In the genomic region with DNA sequence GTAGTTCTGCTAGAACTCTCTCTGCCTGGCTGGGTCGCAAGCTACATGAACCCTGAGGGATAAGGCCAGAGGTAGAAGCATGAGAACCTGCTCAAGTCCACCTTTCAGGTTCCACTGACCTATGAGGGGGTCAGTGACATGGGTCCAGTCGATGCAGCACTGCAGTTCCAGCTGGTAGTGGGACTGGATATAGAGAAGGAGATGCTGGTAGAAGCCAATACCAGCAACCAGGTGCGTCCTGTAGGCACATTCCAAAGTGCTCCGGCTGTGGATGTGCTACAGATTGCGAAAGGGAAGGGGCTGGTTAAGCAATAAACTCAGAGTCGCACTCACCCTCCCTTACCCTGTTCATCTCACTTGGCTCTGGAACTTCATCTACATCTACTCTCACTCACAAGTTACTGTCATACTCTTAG, we compare ENCODE assay signal across 18 cellular contexts. TPM values are rescaled to one million over a fixed set of nuclear protein-coding genes. Genes with fewer than 3 reads are reported as not detected.
DNase-seq lines count a peak whose midpoint lies in the region; ATAC-seq and TF ChIP-seq lines count a peak whose summit lies in the region.
"Had no signal": no experiment of that assay in that cellular context is flagged by ENCODE, and none has a peak within 500 bp of the region (broad histone marks: within the 10 kb centered on the region; RNA-seq: fewer than 3 reads in every experiment).

No MANE protein-coding gene starts in this region.

- no peak overlapping the region for H2BK12ac ChIP-seq in mesenchymal stem cell (ENCODE audit: low read length in 2 of 2)

- no peak overlapping the region for H3K27ac ChIP-seq in mesenchymal stem cell (ENCODE audit: low read length, poor library complexity, severe bottlenecking)
- H3K27ac ChIP-seq: dorsolateral prefrontal cortex had no signal

- H4K91ac ChIP-seq in mesenchymal stem cell (ENCODE audit: low read length): no peak overlapping the region

- H2BK120ac ChIP-seq in mesenchymal stem cell (ENCODE audit: low read depth, low read length): no peak overlapping the region

- H3K36me3 Mint-ChIP-seq in central memory CD8-positive, alpha-beta T cell (ENCODE audit: insufficient read depth): peaks cover 61% of the 10 kb centered on the region
- H3K36me3 Mint-ChIP-seq in activated T-cell treated with anti-CD3 and anti-CD28 coated beads, Interleukin-2, amount 50 U/mL, for 72 hours (ENCODE audit: insufficient read depth in 2 of 2): peaks cover 12 to 46% of the 10 kb centered on the region in 2 donors

- no peak overlapping the region for H2AK5ac ChIP-seq in mesenchymal stem cell (ENCODE audit: low read length, severe bottlenecking)

- no peak for TF ChIP-seq CTCF in BE2C (IDR thresholded peaks at IDR 0.05; ENCODE audit: low read depth, low read length)

- H4K8ac ChIP-seq in mesenchymal stem cell (ENCODE audit: low read length): no peak overlapping the region

- peaks cover 21% of the 10 kb centered on the region for H3K4me1 Mint-ChIP-seq in central memory CD8-positive, alpha-beta T cell
- peaks cover 22% of the 10 kb centered on the region for H3K4me1 Mint-ChIP-seq in activated T-cell treated with anti-CD3 and anti-CD28 coated beads, Interleukin-2, amount 50 U/mL, for 72 hours (ENCODE audit: low read depth)

- no peak for ATAC-seq in central memory CD8-positive, alpha-beta T cell (replicated peaks; ENCODE audit: extremely low read depth, poor library complexity, severe bottlenecking)
- ATAC-seq in activated T-cell treated with anti-CD3 and anti-CD28 coated beads, Interleukin-2, amount 50 U/mL, for 72 hours (replicated peaks in 1 of 2): no peak
- ATAC-seq: activated T-helper 17 cell treated with anti-CD3 and anti-CD28 coated beads, Interleukin-2, amount 50 U/mL, for 72 hours; stimulated activated naive B cell treated with anti-CD40 and anti-IgM and Interleukin-4, amounts not matched to agents 10 μg/mL and 1 μg/mL and 100 μg/mL, for 72 hours had no signal

- DNase-seq in AML-193 (lab: John Stamatoyannopoulos, UW) (peak; percentile 34 to 38), MV-4-11 (lab: John Stamatoyannopoulos, UW) (peak; percentile 73), mesenchymal stem cell (no peak), SK-N-DZ (ENCODE audit: low spot score) (no peak), BE2C (no peak), T-helper 2 cell (no peak)
- DNase-seq in central memory CD8-positive, alpha-beta T cell (ENCODE audit: low spot score in 2 of 2): no peak
- DNase-seq in activated T-cell treated with anti-CD3 and anti-CD28 coated beads, Interleukin-2, amount 50 U/mL, for 72 hours: no peak
- DNase-seq: DMS79; dorsolateral prefrontal cortex; mammary epithelial cell; NCI-H2029; NCI-H69; stimulated activated naive B cell treated with anti-CD40 and anti-IgM and Interleukin-4, amounts not matched to agents 10 μg/mL and 1 μg/mL and 100 μg/mL, for 72 hours; T1000 had no signal

- H3K27me3 Mint-ChIP-seq in central memory CD8-positive, alpha-beta T cell: no peaks in the 10 kb centered on the region
- H3K27me3 Mint-ChIP-seq in activated T-cell treated with anti-CD3 and anti-CD28 coated beads, Interleukin-2, amount 50 U/mL, for 72 hours (ENCODE audit: low read depth): no peaks in the 10 kb centered on the region
- H3K27me3 Mint-ChIP-seq: activated T-helper 17 cell treated with anti-CD3 and anti-CD28 coated beads, Interleukin-2, amount 50 U/mL, for 72 hours; stimulated activated naive B cell treated with anti-CD40 and anti-IgM and Interleukin-4, amounts not matched to agents 10 μg/mL and 1 μg/mL and 100 μg/mL, for 72 hours had no signal

- H2BK5ac ChIP-seq in mesenchymal stem cell (ENCODE audit: low read depth, low read length, poor library complexity, severe bottlenecking): no peak overlapping the region

- no peak overlapping the region for H3K4ac ChIP-seq in mesenchymal stem cell (ENCODE audit: low read depth in 1 of 2, low read length in 2 of 2)

- peak overlapping the region; percentile 25 for H3K9ac ChIP-seq in mesenchymal stem cell (ENCODE audit: low read length)

- H3K9me3 ChIP-seq in mesenchymal stem cell (ENCODE audit: control insufficient read depth, low read length) (no peaks in the 10 kb centered on the region), BE2C (no peaks in the 10 kb centered on the region)

- H3K4me3 Mint-ChIP-seq in central memory CD8-positive, alpha-beta T cell: no peak overlapping the region
- H3K4me3 Mint-ChIP-seq in activated T-cell treated with anti-CD3 and anti-CD28 coated beads, Interleukin-2, amount 50 U/mL, for 72 hours: no peak overlapping the region
- H3K4me3 Mint-ChIP-seq: activated T-helper 17 cell treated with anti-CD3 and anti-CD28 coated beads, Interleukin-2, amount 50 U/mL, for 72 hours; neural crest cell; stimulated activated naive B cell treated with anti-CD40 and anti-IgM and Interleukin-4, amounts not matched to agents 10 μg/mL and 1 μg/mL and 100 μg/mL, for 72 hours had no signal

- no peak overlapping the region for H2AFZ ChIP-seq in mesenchymal stem cell (ENCODE audit: low read depth, low read length)

- peaks cover 9% of the 10 kb centered on the region for H3K4me1 ChIP-seq in mesenchymal stem cell (ENCODE audit: control insufficient read depth, insufficient read depth, low read depth, low read length)
- peaks cover 5% of the 10 kb centered on the region; the same call in 1 of the 2 replicates for H3K4me1 ChIP-seq in BE2C

- H3K14ac ChIP-seq in mesenchymal stem cell (ENCODE audit: low read length in 2 of 2): no peak overlapping the region

- 81% methylated on average over 6 of the region's 6 CpGs for WGBS in mesenchymal stem cell

- H3K9me3 Mint-ChIP-seq in central memory CD8-positive, alpha-beta T cell: no peaks in the 10 kb centered on the region
- H3K9me3 Mint-ChIP-seq in activated T-cell treated with anti-CD3 and anti-CD28 coated beads, Interleukin-2, amount 50 U/mL, for 72 hours: no peaks in the 10 kb centered on the region
- H3K9me3 Mint-ChIP-seq: activated T-helper 17 cell treated with anti-CD3 and anti-CD28 coated beads, Interleukin-2, amount 50 U/mL, for 72 hours; neural crest cell; stimulated activated naive B cell treated with anti-CD40 and anti-IgM and Interleukin-4, amounts not matched to agents 10 μg/mL and 1 μg/mL and 100 μg/mL, for 72 hours had no signal

- H3K27me3 ChIP-seq in mesenchymal stem cell (ENCODE audit: control insufficient read depth in 1 of 2, insufficient read depth in 1 of 2, low read length in 2 of 2) (no peaks in the 10 kb centered on the region), BE2C (no peaks in the 10 kb centered on the region)
- H3K27me3 ChIP-seq: dorsolateral prefrontal cortex had no signal

- peak overlapping the region; percentile 39 for H3K27ac Mint-ChIP-seq in central memory CD8-positive, alpha-beta T cell (ENCODE audit: low read depth)
- no peak overlapping the region for H3K27ac Mint-ChIP-seq in activated T-cell treated with anti-CD3 and anti-CD28 coated beads, Interleukin-2, amount 50 U/mL, for 72 hours
- H3K27ac Mint-ChIP-seq: stimulated activated naive B cell treated with anti-CD40 and anti-IgM and Interleukin-4, amounts not matched to agents 10 μg/mL and 1 μg/mL and 100 μg/mL, for 72 hours had no signal

- no peak overlapping the region for H3K23ac ChIP-seq in mesenchymal stem cell (ENCODE audit: low read length in 2 of 2)

- H3K4me3 ChIP-seq in mesenchymal stem cell (ENCODE audit: insufficient read depth in 1 of 2, low read depth in 1 of 2, low read length in 2 of 2): no peak overlapping the region
- H3K4me3 ChIP-seq in BE2C (ENCODE audit: low read depth, low read length): no peak overlapping the region
- H3K4me3 ChIP-seq: dorsolateral prefrontal cortex had no signal

- H2BK15ac ChIP-seq in mesenchymal stem cell (ENCODE audit: low read depth, poor library complexity, severe bottlenecking): no peak overlapping the region

- H3K4me2 ChIP-seq in mesenchymal stem cell (ENCODE audit: low read length, poor library complexity, severe bottlenecking): no peak overlapping the region

- H3K79me1 ChIP-seq in mesenchymal stem cell (replicated peaks; ENCODE audit: low read length, poor library complexity, severe bottlenecking): peaks cover 31% of the 10 kb centered on the region

- H3K18ac ChIP-seq in mesenchymal stem cell (ENCODE audit: low read depth in 1 of 2, low read length in 2 of 2): no peak overlapping the region

- H3K36me3 ChIP-seq in mesenchymal stem cell (ENCODE audit: control insufficient read depth in 1 of 2, insufficient read depth in 2 of 2, low read depth in 1 of 2, low read length in 2 of 2) (peaks cover 53 to 74% of the 10 kb centered on the region in 2 experiments), BE2C (peaks cover 91% of the 10 kb centered on the region)

RNA-seq across cellular contexts. Expression of a gene that starts 5.7 kb away (rescaled TPM):
- 27.9 TPM for polyA plus RNA-seq in mesenchymal stem cell (2013, experiment 1 of 2)
- 28.1 TPM for polyA plus RNA-seq in mesenchymal stem cell (2013, experiment 2 of 2)
- 113 and 122 TPM in 2 replicates for polyA plus RNA-seq in SK-N-DZ (2014; cell fraction: cytosol; rRNA removed)
- 400 and 461 TPM in 2 replicates for polyA plus RNA-seq in SK-N-DZ (2014; cell fraction: nucleus; rRNA removed)
- polyA plus RNA-seq in BE2C (2012; ENCODE audit: insufficient read depth, insufficient read length, low read depth): 197 TPM
- 10 to 100 TPM; 77.0 to 79.7 TPM for total RNA-seq in activated T-cell treated with anti-CD3 and anti-CD28 coated beads, Interleukin-2, amount 50 U/mL, for 72 hours

RNA-seq across cellular contexts. Expression of a gene that starts 7.2 kb away (rescaled TPM):
- 1.0 TPM for polyA plus RNA-seq in mesenchymal stem cell (2013, experiment 1 of 2)
- polyA plus RNA-seq in mesenchymal stem cell (2013, experiment 2 of 2): 0.85 TPM
- 7.9 and 8.5 TPM in 2 replicates for polyA plus RNA-seq in SK-N-DZ (2014; cell fraction: cytosol; rRNA removed)
- 7.2 and 9.5 TPM in 2 replicates for polyA plus RNA-seq in SK-N-DZ (2014; cell fraction: nucleus; rRNA removed)
- polyA plus RNA-seq in BE2C (2012; ENCODE audit: insufficient read depth, insufficient read length, low read depth): 15.7 TPM
- 10 to 100 TPM; 18.7 to 23.9 TPM for total RNA-seq in activated T-cell treated with anti-CD3 and anti-CD28 coated beads, Interleukin-2, amount 50 U/mL, for 72 hours

RNA-seq across cellular contexts. Expression of a gene that starts 18.5 kb away (rescaled TPM):
- polyA plus RNA-seq in mesenchymal stem cell (2013, experiment 1 of 2): 160 TPM
- 165 TPM for polyA plus RNA-seq in mesenchymal stem cell (2013, experiment 2 of 2)
- 7.0 and 8.6 TPM in 2 replicates for polyA plus RNA-seq in SK-N-DZ (2014; cell fraction: cytosol; rRNA removed)
- 9.4 and 10.3 TPM in 2 replicates for polyA plus RNA-seq in SK-N-DZ (2014; cell fraction: nucleus; rRNA removed)
- 21.6 TPM for polyA plus RNA-seq in BE2C (2012; ENCODE audit: insufficient read depth, insufficient read length, low read depth)
- total RNA-seq in activated T-cell treated with anti-CD3 and anti-CD28 coated beads, Interleukin-2, amount 50 U/mL, for 72 hours: 10 to 100 TPM; 14.9 to 19.0 TPM

RNA-seq across cellular contexts. Expression of a gene that starts 22.1 kb away (rescaled TPM):
- polyA plus RNA-seq in mesenchymal stem cell (2013, experiment 1 of 2): not detected
- polyA plus RNA-seq in mesenchymal stem cell (2013, experiment 2 of 2): not detected
- not detected in 2 replicates for polyA plus RNA-seq in SK-N-DZ (2014; cell fraction: cytosol; rRNA removed)
- not detected in 2 replicates for polyA plus RNA-seq in SK-N-DZ (2014; cell fraction: nucleus; rRNA removed)
- not detected for polyA plus RNA-seq in BE2C (2012; ENCODE audit: insufficient read depth, insufficient read length, low read depth)
- under 1 TPM; 0.65 to 0.91 TPM for total RNA-seq in activated T-cell treated with anti-CD3 and anti-CD28 coated beads, Interleukin-2, amount 50 U/mL, for 72 hours
- total RNA-seq: H4 had no signal
- polyA plus RNA-seq: mammary epithelial cell had no signal

RNA-seq across cellular contexts. Expression of a gene that starts 29.1 kb away (rescaled TPM):
- polyA plus RNA-seq in mesenchymal stem cell (2013, experiment 1 of 2): 3.5 TPM
- polyA plus RNA-seq in mesenchymal stem cell (2013, experiment 2 of 2): 2.6 TPM
- 4.4 and 6.1 TPM in 2 replicates for polyA plus RNA-seq in SK-N-DZ (2014; cell fraction: cytosol; rRNA removed)
- polyA plus RNA-seq in SK-N-DZ (2014; cell fraction: nucleus; rRNA removed): 86.1 and 87.6 TPM in 2 replicates
- polyA plus RNA-seq in BE2C (2012; ENCODE audit: insufficient read depth, insufficient read length, low read depth): 22.3 TPM
- 10 to 100 TPM in 1 of 2 donors, 1 to 10 TPM in 1; 9.6 to 10.4 TPM for total RNA-seq in activated T-cell treated with anti-CD3 and anti-CD28 coated beads, Interleukin-2, amount 50 U/mL, for 72 hours

Comparison
In these comparisons a context has a peak if more than half of its experiments do, and no peak if none do; other contexts are left out.
1. DNase-seq: peak in AML-193 (2 of 2) and MV-4-11 (single experiment); none in central memory CD8-positive, alpha-beta T cell (0 of 2), mesenchymal stem cell (single experiment), SK-N-DZ (single experiment), BE2C (single experiment), activated T-cell treated with anti-CD3 and anti-CD28 coated beads, Interleukin-2, amount 50 U/mL, for 72 hours (0 of 2) and T-helper 2 cell (0 of 5).